ENCODE assay signal across 1 cellular context in genomic region chr20:41693136-41693979, GRCh38.
TF ChIP-seq lines count a peak whose summit lies in the region.

No MANE protein-coding gene starts in this region.

TF ChIP-seq in GM23338, 12 proteins besides CTCF, POLR2A, EP300 and RAD21 (continued from another document):
- TF ChIP-seq ZNF462 (CRISPR knock-in tag; IDR thresholded peaks at IDR 0.05) (no peak), POLR2AphosphoS5 (IDR thresholded peaks at IDR 0.05; ENCODE audit: low read depth) (peak; percentile 88), EZH2phosphoT487 (IDR thresholded peaks at IDR 0.05; ENCODE audit: unreplicated experiment) (no peak), ZNF331 (CRISPR knock-in tag; IDR thresholded peaks at IDR 0.05; ENCODE audit: low read depth) (no peak), CREB1 (CRISPR knock-in tag; IDR thresholded peaks at IDR 0.05; ENCODE audit: low read depth) (peak; percentile 78), EZH2 (IDR thresholded peaks at IDR 0.05; ENCODE audit: low read depth, unreplicated experiment) (no peak)
- TF ChIP-seq, protein P1, sequence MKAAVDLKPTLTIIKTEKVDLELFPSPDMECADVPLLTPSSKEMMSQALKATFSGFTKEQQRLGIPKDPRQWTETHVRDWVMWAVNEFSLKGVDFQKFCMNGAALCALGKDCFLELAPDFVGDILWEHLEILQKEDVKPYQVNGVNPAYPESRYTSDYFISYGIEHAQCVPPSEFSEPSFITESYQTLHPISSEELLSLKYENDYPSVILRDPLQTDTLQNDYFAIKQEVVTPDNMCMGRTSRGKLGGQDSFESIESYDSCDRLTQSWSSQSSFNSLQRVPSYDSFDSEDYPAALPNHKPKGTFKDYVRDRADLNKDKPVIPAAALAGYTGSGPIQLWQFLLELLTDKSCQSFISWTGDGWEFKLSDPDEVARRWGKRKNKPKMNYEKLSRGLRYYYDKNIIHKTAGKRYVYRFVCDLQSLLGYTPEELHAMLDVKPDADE (IDR thresholded peaks at IDR 0.05): peak; percentile 96
TF ChIP-seq in GM23338: peak in this region for 4.
